23 cellular contexts compared by ENCODE assay signal in the genomic region with DNA sequence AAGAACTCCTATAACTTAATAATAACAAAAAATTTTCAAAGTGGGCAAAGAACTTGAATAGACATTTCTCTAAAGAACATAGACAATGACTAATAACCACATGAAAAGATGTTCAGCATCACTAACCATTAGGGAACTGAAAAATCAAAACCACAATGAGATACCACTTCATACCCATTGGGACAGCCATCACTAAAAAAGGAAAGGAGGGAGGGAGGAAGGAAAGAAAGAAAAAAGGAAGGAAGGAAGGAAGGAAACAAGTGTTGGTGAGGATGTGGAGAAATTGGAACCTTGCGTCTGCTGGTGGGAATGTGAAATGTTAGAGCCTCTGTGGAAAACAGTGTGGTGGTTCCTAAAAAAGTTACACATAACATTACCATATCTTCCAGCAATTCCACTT. TPM values are rescaled to one million over a fixed set of nuclear protein-coding genes. Genes with fewer than 3 reads are reported as not detected.
DNase-seq lines count a peak whose midpoint lies in the region; ATAC-seq and TF ChIP-seq lines count a peak whose summit lies in the region.
"Had no signal": no experiment of that assay in that cellular context is flagged by ENCODE, and none has a peak within 500 bp of the region (broad histone marks: within the 10 kb centered on the region; RNA-seq: fewer than 3 reads in every experiment).

No MANE protein-coding gene starts in this region.

- TF ChIP-seq CTCF in NB4 (IDR thresholded peaks at IDR 0.05; ENCODE audit: low read depth, low read length), result no peak
- TF ChIP-seq CTCF in tibial nerve (IDR thresholded peaks at IDR 0.05), result no peak

- peak overlapping the region; percentile 43 for H3K4me2 ChIP-seq in BLaER1

- peak; percentile 7 for DNase-seq in NB4 (ENCODE audit: low read depth)
- DNase-seq in retina, result no peak
- no peak for DNase-seq in cerebellum (ENCODE audit: low spot score)
- DNase-seq in tibial nerve (ENCODE audit: low spot score in 2 of 2), result no peak
- DNase-seq: activated gamma-delta T cell treated with Interleukin-2 at 50 U/mL for 16 hours, aorta, NCI-H2081 treated with DMSO at 0.1 percent for 48 hours, NCI-H526 treated with DMSO at 0.1 percent for 48 hours, pancreas, small intestine, T-cell, transverse colon had no signal

- H3K4me1 ChIP-seq in BLaER1, result peaks cover 24% of the 10 kb centered on the region
- H3K4me1 ChIP-seq in tibial nerve, result no peaks in the 10 kb centered on the region
- H3K4me1 ChIP-seq: pancreas, transverse colon had no signal

- H4K20me1 ChIP-seq in BLaER1, result no peaks in the 10 kb centered on the region

- no peak for TF ChIP-seq EP300 in tibial nerve (IDR thresholded peaks at IDR 0.05)

- ATAC-seq in GM18861 (IDR thresholded peaks at IDR 0.05; ENCODE audit: unreplicated experiment) (peak; percentile 89), HG02884 (IDR thresholded peaks at IDR 0.05; ENCODE audit: unreplicated experiment) (peak; percentile 66), GM21423 (IDR thresholded peaks at IDR 0.05; ENCODE audit: unreplicated experiment) (no peak)
- ATAC-seq: pancreas, T-cell, WTC11 had no signal

- H3K27ac ChIP-seq in BLaER1 (no peak overlapping the region), tibial nerve (no peak overlapping the region)
- H3K27ac ChIP-seq: pancreas, transverse colon had no signal

- TF ChIP-seq POLR2A in NB4 (IDR thresholded peaks at IDR 0.05; ENCODE audit: extremely low read depth, insufficient read length) (no peak), tibial nerve (IDR thresholded peaks at IDR 0.05) (no peak)

- H3K4me3 ChIP-seq in BLaER1 (no peak overlapping the region), NB4 (ENCODE audit: low read depth, low read length) (no peak overlapping the region), tibial nerve (no peak overlapping the region)
- H3K4me3 ChIP-seq: pancreas, transverse colon had no signal

- peaks cover 21% of the 10 kb centered on the region for H3K9me3 ChIP-seq in BLaER1
- H3K9me3 ChIP-seq in tibial nerve, result no peaks in the 10 kb centered on the region
- H3K9me3 ChIP-seq: pancreas, transverse colon had no signal

- 64 to 70% methylated on average over 1 of the region's 1 CpG for WGBS in tibial nerve, 2 donors

- H3K36me3 ChIP-seq in BLaER1 (no peaks in the 10 kb centered on the region), tibial nerve (no peaks in the 10 kb centered on the region)
- H3K36me3 ChIP-seq: pancreas, transverse colon had no signal

- no peak overlapping the region for H3K9ac ChIP-seq in BLaER1

- no peaks in the 10 kb centered on the region for H3K27me3 ChIP-seq in BLaER1
- no peaks in the 10 kb centered on the region for H3K27me3 ChIP-seq in tibial nerve
- H3K27me3 ChIP-seq: pancreas, transverse colon had no signal

RNA-seq across cellular contexts. Expression of a gene that starts 55.8 kb away (rescaled TPM):
- total RNA-seq in cerebellum (not detected), tibial nerve (not detected)
- total RNA-seq: aorta, endothelial cell of umbilical vein, frontal cortex, HT1080, liver, myocyte, pancreas, RPMI7951, T-cell, transverse colon, WTC11 had no signal
